Comparison of ENCODE assay signal across 8 cellular contexts in the genomic region with DNA sequence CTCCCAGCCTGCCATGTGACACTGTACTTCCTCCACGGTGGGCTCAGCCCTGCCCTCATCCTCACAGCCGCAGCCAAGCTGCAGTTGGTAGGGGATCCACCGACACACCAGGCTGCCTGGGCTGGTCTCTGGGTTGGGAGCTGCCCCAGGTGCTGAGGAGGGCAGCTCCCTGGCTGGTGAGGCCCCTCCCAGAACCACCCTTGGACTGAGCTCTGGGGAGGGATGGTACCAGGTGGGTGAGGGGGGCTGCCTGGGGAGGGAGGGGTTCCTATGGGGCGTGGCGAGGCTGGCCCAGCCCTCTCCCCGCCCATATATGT. TPM values are rescaled to one million over a fixed set of nuclear protein-coding genes. Genes with fewer than 3 reads are reported as not detected.
DNase-seq lines count a peak whose midpoint lies in the region; ATAC-seq and TF ChIP-seq lines count a peak whose summit lies in the region.

No MANE protein-coding gene starts in this region.

- POLR2A ChIA-PET in A673 (lab: Charles Lee; ENCODE audit: low non-redundant PET): interaction anchor here (0.6 kb wide), 1 partner anchor 122 kb away, joined by 3 read pairs; a partner anchor contains a TSS

- H3K4me3 Mint-ChIP-seq in T-helper 17 cell: peak overlapping the region; percentile 73

- peak overlapping the region; percentile 39 for H3K4me3 ChIP-seq in fibroblast of mammary gland (ENCODE audit: control insufficient read depth, low read depth, low read length)
- H3K4me3 ChIP-seq in psoas muscle: peak overlapping the region; percentile 18
- H3K4me3 ChIP-seq in A673 (ENCODE audit: low read depth, low read length, poor library complexity, severe bottlenecking): no peak overlapping the region

- H3K4me1 Mint-ChIP-seq in T-helper 17 cell: peaks cover 12% of the 10 kb centered on the region

- H3K4me1 ChIP-seq in psoas muscle (peaks cover 36% of the 10 kb centered on the region), A673 (ENCODE audit: insufficient read depth, low read length, poor library complexity, severe bottlenecking) (peaks cover 16% of the 10 kb centered on the region)

- intact Hi-C loops in psoas muscle (cut with DNase I): no loop called here
- intact Hi-C loops in A673 (cut with micrococcal nuclease; ENCODE audit: unreplicated experiment): no loop called here

- H3K36me3 ChIP-seq in psoas muscle (ENCODE audit: insufficient read depth in 1 of 2, low read depth in 1 of 2): peaks cover 7 to 27% of the 10 kb centered on the region in 2 donors
- peaks cover 10% of the 10 kb centered on the region for H3K36me3 ChIP-seq in A673 (ENCODE audit: insufficient read depth, low read length, poor library complexity, severe bottlenecking)

- H3K9me3 ChIP-seq in T-helper 17 cell (ENCODE audit: control insufficient read depth, low read length, poor library complexity, severe bottlenecking): no peaks in the 10 kb centered on the region
- H3K9me3 ChIP-seq in psoas muscle: no peaks in the 10 kb centered on the region
- H3K9me3 ChIP-seq in A673 (ENCODE audit: low read depth, low read length, poor library complexity, severe bottlenecking): no peaks in the 10 kb centered on the region

- ATAC-seq in T-helper 17 cell: peak; percentile 60
- peak in 3 of 4 donors; percentile 3 to 13 (median 5) for ATAC-seq in psoas muscle

- DNase-seq in GM19240 (ENCODE audit: insufficient read length, low spot score): peak; percentile 4
- DNase-seq in T-helper 17 cell: no peak
- no peak for DNase-seq in fibroblast of mammary gland (ENCODE audit: low read depth)
- DNase-seq in psoas muscle: no peak
- no peak for DNase-seq in NCI-H345 treated with DMSO at 0.1 percent for 48 hours (lab: John Stamatoyannopoulos, UW; ENCODE audit: unreplicated experiment)
- no peak for DNase-seq in DMS53 (lab: John Stamatoyannopoulos, UW)
- DNase-seq in cerebellar nuclear complex (lab: John Stamatoyannopoulos, UW): no peak
- no peak for DNase-seq in A673 (ENCODE audit: low spot score)

- H3K27ac ChIP-seq in psoas muscle (no peak overlapping the region), A673 (ENCODE audit: low read depth, low read length, poor library complexity, severe bottlenecking) (no peak overlapping the region)

- TF ChIP-seq CTCF in fibroblast of mammary gland (conservative IDR thresholded peaks at IDR 0.05; ENCODE audit: control insufficient read depth, insufficient read depth, low read depth, low read length) (no peak), psoas muscle (IDR thresholded peaks at IDR 0.05) (no peak), A673 (conservative IDR thresholded peaks at IDR 0.05; ENCODE audit: low read depth, low read length) (no peak)

- CTCF ChIA-PET in A673 (lab: Charles Lee): no interaction called here

- H3K27ac Mint-ChIP-seq in T-helper 17 cell: no peak overlapping the region

- 34 to 43% (median 39%) methylated on average over 6 of the region's 6 CpGs for WGBS in psoas muscle, 3 donors

- H3K27me3 ChIP-seq in psoas muscle (ENCODE audit: insufficient read depth in 3 of 3, low read length in 2 of 3): no peaks in the 10 kb centered on the region
- no peaks in the 10 kb centered on the region for H3K27me3 ChIP-seq in A673 (replicated peaks; ENCODE audit: insufficient read depth, low read depth, low read length, poor library complexity)

- no peaks in the 10 kb centered on the region for H3K36me3 Mint-ChIP-seq in T-helper 17 cell (ENCODE audit: low read depth)

- no TSS peak for BruUV-seq in A673 (replicated peaks; lab: Mats Ljungman, UMichigan)

- no peaks in the 10 kb centered on the region for H3K27me3 Mint-ChIP-seq in T-helper 17 cell

RNA-seq across cellular contexts. Expression of a gene that starts 0.2 kb away (rescaled TPM):
- total RNA-seq in T-helper 17 cell: not detected
- 1 to 10 TPM in 3 of 4 donors, not detected in 1; 1.3 to 2.2 (median 1.6) TPM for total RNA-seq in psoas muscle
- 10 to 100 TPM in 1 of 3 donors, 1 to 10 TPM in 1, under 1 TPM in 1; 0.56 to 16.1 (median 6.1) TPM for polyA plus RNA-seq in psoas muscle
- total RNA-seq in A673 (2021): not detected in 2 replicates

RNA-seq across cellular contexts. Expression of a gene that starts 11.5 kb away (rescaled TPM):
- total RNA-seq in T-helper 17 cell (10 to 100 TPM; 44.0 to 53.2 TPM), psoas muscle (10 to 100 TPM; 22.9 to 38.9 (median 32.6) TPM), A673 (2021) (38.9 and 41.1 TPM in 2 replicates)
- 10 to 100 TPM; 31.7 to 74.0 (median 32.4) TPM for polyA plus RNA-seq in psoas muscle

RNA-seq across cellular contexts. Expression of a gene that starts 11.6 kb away (rescaled TPM):
- total RNA-seq in T-helper 17 cell (10 to 100 TPM; 35.0 to 39.8 TPM), psoas muscle (10 to 100 TPM; 10.7 to 18.2 (median 14.9) TPM), A673 (2021) (28.2 and 28.3 TPM in 2 replicates)
- 10 to 100 TPM; 28.4 to 54.8 (median 43.6) TPM for polyA plus RNA-seq in psoas muscle

RNA-seq across cellular contexts. Expression of a gene that starts 38.2 kb away (rescaled TPM):
- total RNA-seq in T-helper 17 cell (10 to 100 TPM; 30.7 to 35.0 TPM), psoas muscle (10 to 100 TPM in 2 of 4 donors, 1 to 10 TPM in 2; 9.2 to 17.5 (median 10.9) TPM), A673 (2021) (45.6 and 47.8 TPM in 2 replicates)
- 1 to 10 TPM; 5.2 to 7.3 (median 7.1) TPM for polyA plus RNA-seq in psoas muscle

RNA-seq across cellular contexts. Expression of a gene that starts 40.2 kb away (rescaled TPM):
- total RNA-seq in T-helper 17 cell: 100 to 1,000 TPM; 156 to 179 TPM
- total RNA-seq in psoas muscle: 1 to 10 TPM; 1.7 to 4.6 (median 2.6) TPM
- 1 to 10 TPM; 3.1 to 5.1 (median 4.4) TPM for polyA plus RNA-seq in psoas muscle
- 15.1 and 16.3 TPM in 2 replicates for total RNA-seq in A673 (2021)
